Comparison of ENCODE assay signal across 1 cellular context in the genomic region with DNA sequence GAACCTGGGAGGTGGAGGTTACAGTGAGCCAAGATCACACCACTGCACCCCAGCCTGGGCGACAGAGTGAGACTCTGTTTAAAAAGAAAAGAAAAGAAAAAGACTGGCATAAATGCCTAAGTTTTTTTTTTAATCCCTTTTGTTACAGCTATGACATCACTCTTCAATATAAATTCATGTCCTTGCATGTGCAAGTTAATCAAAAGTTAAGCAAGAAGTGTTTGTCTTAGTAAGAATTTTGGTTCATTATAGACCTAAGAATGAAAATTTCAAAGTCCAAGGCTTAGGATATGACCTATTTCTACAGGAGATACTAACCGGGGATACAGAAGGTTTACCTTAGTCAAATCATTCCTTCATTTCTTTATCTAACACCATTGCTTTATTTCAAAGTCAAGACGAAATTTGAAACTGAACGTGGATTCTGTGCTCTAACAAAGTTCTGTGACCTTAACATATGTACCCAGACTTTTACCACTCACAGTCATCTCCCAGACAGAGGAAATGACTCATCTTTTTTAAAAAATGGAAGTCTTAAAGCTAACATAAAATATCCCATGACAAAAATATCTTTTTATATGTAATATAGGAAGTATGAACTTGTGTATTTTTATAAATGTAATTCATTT.
TF ChIP-seq lines count a peak whose summit lies in the region.

No MANE protein-coding gene starts in this region.

TF ChIP-seq in GM23338, 12 proteins besides CTCF, POLR2A, EP300 and RAD21 (continued from another document):
- TF ChIP-seq, protein P1, sequence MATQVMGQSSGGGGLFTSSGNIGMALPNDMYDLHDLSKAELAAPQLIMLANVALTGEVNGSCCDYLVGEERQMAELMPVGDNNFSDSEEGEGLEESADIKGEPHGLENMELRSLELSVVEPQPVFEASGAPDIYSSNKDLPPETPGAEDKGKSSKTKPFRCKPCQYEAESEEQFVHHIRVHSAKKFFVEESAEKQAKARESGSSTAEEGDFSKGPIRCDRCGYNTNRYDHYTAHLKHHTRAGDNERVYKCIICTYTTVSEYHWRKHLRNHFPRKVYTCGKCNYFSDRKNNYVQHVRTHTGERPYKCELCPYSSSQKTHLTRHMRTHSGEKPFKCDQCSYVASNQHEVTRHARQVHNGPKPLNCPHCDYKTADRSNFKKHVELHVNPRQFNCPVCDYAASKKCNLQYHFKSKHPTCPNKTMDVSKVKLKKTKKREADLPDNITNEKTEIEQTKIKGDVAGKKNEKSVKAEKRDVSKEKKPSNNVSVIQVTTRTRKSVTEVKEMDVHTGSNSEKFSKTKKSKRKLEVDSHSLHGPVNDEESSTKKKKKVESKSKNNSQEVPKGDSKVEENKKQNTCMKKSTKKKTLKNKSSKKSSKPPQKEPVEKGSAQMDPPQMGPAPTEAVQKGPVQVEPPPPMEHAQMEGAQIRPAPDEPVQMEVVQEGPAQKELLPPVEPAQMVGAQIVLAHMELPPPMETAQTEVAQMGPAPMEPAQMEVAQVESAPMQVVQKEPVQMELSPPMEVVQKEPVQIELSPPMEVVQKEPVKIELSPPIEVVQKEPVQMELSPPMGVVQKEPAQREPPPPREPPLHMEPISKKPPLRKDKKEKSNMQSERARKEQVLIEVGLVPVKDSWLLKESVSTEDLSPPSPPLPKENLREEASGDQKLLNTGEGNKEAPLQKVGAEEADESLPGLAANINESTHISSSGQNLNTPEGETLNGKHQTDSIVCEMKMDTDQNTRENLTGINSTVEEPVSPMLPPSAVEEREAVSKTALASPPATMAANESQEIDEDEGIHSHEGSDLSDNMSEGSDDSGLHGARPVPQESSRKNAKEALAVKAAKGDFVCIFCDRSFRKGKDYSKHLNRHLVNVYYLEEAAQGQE (IDR thresholded peaks at IDR 0.05; ENCODE audit: unreplicated experiment) = no peak
- no peak for TF ChIP-seq EZH2phosphoT487 (IDR thresholded peaks at IDR 0.05; ENCODE audit: unreplicated experiment)
- TF ChIP-seq, protein P2, sequence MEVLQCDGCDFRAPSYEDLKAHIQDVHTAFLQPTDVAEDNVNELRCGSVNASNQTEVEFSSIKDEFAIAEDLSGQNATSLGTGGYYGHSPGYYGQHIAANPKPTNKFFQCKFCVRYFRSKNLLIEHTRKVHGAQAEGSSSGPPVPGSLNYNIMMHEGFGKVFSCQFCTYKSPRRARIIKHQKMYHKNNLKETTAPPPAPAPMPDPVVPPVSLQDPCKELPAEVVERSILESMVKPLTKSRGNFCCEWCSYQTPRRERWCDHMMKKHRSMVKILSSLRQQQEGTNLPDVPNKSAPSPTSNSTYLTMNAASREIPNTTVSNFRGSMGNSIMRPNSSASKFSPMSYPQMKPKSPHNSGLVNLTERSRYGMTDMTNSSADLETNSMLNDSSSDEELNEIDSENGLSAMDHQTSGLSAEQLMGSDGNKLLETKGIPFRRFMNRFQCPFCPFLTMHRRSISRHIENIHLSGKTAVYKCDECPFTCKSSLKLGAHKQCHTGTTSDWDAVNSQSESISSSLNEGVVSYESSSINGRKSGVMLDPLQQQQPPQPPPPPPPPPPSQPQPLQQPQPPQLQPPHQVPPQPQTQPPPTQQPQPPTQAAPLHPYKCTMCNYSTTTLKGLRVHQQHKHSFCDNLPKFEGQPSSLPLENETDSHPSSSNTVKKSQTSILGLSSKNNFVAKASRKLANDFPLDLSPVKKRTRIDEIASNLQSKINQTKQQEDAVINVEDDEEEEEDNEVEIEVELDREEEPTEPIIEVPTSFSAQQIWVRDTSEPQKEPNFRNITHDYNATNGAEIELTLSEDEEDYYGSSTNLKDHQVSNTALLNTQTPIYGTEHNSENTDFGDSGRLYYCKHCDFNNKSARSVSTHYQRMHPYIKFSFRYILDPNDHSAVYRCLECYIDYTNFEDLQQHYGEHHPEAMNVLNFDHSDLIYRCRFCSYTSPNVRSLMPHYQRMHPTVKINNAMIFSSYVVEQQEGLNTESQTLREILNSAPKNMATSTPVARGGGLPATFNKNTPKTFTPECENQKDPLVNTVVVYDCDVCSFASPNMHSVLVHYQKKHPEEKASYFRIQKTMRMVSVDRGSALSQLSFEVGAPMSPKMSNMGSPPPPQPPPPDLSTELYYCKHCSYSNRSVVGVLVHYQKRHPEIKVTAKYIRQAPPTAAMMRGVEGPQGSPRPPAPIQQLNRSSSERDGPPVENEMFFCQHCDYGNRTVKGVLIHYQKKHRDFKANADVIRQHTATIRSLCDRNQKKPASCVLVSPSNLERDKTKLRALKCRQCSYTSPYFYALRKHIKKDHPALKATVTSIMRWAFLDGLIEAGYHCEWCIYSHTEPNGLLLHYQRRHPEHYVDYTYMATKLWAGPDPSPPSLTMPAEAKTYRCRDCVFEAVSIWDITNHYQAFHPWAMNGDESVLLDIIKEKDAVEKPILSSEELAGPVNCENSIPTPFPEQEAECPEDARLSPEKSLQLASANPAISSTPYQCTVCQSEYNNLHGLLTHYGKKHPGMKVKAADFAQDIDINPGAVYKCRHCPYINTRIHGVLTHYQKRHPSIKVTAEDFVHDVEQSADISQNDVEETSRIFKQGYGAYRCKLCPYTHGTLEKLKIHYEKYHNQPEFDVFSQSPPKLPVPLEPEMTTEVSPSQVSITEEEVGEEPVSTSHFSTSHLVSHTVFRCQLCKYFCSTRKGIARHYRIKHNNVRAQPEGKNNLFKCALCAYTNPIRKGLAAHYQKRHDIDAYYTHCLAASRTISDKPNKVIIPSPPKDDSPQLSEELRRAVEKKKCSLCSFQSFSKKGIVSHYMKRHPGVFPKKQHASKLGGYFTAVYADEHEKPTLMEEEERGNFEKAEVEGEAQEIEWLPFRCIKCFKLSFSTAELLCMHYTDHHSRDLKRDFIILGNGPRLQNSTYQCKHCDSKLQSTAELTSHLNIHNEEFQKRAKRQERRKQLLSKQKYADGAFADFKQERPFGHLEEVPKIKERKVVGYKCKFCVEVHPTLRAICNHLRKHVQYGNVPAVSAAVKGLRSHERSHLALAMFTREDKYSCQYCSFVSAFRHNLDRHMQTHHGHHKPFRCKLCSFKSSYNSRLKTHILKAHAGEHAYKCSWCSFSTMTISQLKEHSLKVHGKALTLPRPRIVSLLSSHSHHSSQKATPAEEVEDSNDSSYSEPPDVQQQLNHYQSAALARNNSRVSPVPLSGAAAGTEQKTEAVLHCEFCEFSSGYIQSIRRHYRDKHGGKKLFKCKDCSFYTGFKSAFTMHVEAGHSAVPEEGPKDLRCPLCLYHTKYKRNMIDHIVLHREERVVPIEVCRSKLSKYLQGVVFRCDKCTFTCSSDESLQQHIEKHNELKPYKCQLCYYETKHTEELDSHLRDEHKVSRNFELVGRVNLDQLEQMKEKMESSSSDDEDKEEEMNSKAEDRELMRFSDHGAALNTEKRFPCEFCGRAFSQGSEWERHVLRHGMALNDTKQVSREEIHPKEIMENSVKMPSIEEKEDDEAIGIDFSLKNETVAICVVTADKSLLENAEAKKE (CRISPR knock-in tag; IDR thresholded peaks at IDR 0.05) = no peak
- no peak for TF ChIP-seq JUNB (IDR thresholded peaks at IDR 0.05; ENCODE audit: unreplicated experiment)
- TF ChIP-seq STAT1 (IDR thresholded peaks at IDR 0.05; ENCODE audit: unreplicated experiment) = no peak
- no peak for TF ChIP-seq CREB1 (CRISPR knock-in tag; IDR thresholded peaks at IDR 0.05; ENCODE audit: low read depth)
- TF ChIP-seq ZNF331 (CRISPR knock-in tag; IDR thresholded peaks at IDR 0.05; ENCODE audit: low read depth) = no peak
